1 cellular context compared by ENCODE assay signal in genomic region chr10:101818119-101818957, GRCh38.
TF ChIP-seq lines count a peak whose summit lies in the region.

Gene OGA (minus strand): TSS chr10:101818444. CDS start chr10:101818022, 422 bp downstream.

TF ChIP-seq in HepG2, 621 proteins besides CTCF, POLR2A, EP300 and RAD21 (continued from another document):
- 0 out of 2 replicates have a peak, but pooled peaks have one; percentile 20 for TF ChIP-seq ZNF800 (CRISPR knock-in tag; IDR thresholded peaks at IDR 0.05)
- TF ChIP-seq MBD4 (IDR thresholded peaks at IDR 0.05; ENCODE audit: borderline replicate concordance, low read length) = no peak
- TF ChIP-seq DR1 (CRISPR knock-in tag; IDR thresholded peaks at IDR 0.05) = peak; percentile 79; the same call in 1 of the 2 replicates
- TF ChIP-seq TCF7 (IDR thresholded peaks at IDR 0.05; ENCODE audit: low read depth) = no peak
- no peak; the same call in 1 of the 2 replicates for TF ChIP-seq SOX13 (IDR thresholded peaks at IDR 0.05)
- TF ChIP-seq SOX13 (CRISPR knock-in tag; conservative IDR thresholded peaks at IDR 0.05 in 1 of 2, IDR thresholded peaks at IDR 0.05 in 1 of 2) = 0 out of 4 replicates have a peak, but pooled peaks of 1 of the 2 experiments have one; percentile 3
- 0 out of 2 replicates have a peak, but pooled peaks have one; percentile 28 for TF ChIP-seq ZNF639 (CRISPR knock-in tag; conservative IDR thresholded peaks at IDR 0.05)
- no peak for TF ChIP-seq ZNF496 (CRISPR knock-in tag; IDR thresholded peaks at IDR 0.05; ENCODE audit: insufficient replicate concordance)
- TF ChIP-seq BORCS8-MEF2B (CRISPR knock-in tag; IDR thresholded peaks at IDR 0.05) = 0 out of 2 replicates have a peak, but pooled peaks have one; percentile 62
- TF ChIP-seq ADNP (CRISPR knock-in tag; IDR thresholded peaks at IDR 0.05) = no peak
- peak; percentile 32 for TF ChIP-seq ZNF430 (CRISPR knock-in tag; IDR thresholded peaks at IDR 0.05)
- peak; percentile 50; the same call in 1 of the 2 replicates for TF ChIP-seq IRF9 (CRISPR knock-in tag; IDR thresholded peaks at IDR 0.05; ENCODE audit: borderline replicate concordance)
- TF ChIP-seq SP140L (CRISPR knock-in tag; IDR thresholded peaks at IDR 0.05; ENCODE audit: borderline replicate concordance) = no peak
- TF ChIP-seq ZNF275 (CRISPR knock-in tag; IDR thresholded peaks at IDR 0.05; ENCODE audit: borderline replicate concordance) = peak; percentile 16; the same call in 1 of the 2 replicates
- TF ChIP-seq ZFP41 (CRISPR knock-in tag; IDR thresholded peaks at IDR 0.05; ENCODE audit: borderline replicate concordance) = no peak
- TF ChIP-seq ZNF781 (CRISPR knock-in tag; IDR thresholded peaks at IDR 0.05; ENCODE audit: borderline replicate concordance, not compliant biosample characterization) = peak; percentile 42
- 0 out of 2 replicates have a peak, but pooled peaks have one; percentile 32 for TF ChIP-seq SMAD3 (CRISPR knock-in tag; IDR thresholded peaks at IDR 0.05)
- no peak for TF ChIP-seq ZNF484 (CRISPR knock-in tag; IDR thresholded peaks at IDR 0.05; ENCODE audit: borderline replicate concordance, low read depth)
- TF ChIP-seq DRAP1 (CRISPR knock-in tag; IDR thresholded peaks at IDR 0.05) = peak; percentile 61
- peak; percentile 94 for TF ChIP-seq TAF1 (CRISPR knock-in tag; IDR thresholded peaks at IDR 0.05)
- TF ChIP-seq ZNF546 (CRISPR knock-in tag; conservative IDR thresholded peaks at IDR 0.05) = 0 out of 2 replicates have a peak, but pooled peaks have one; percentile 18
- TF ChIP-seq ZNF777 (CRISPR knock-in tag; IDR thresholded peaks at IDR 0.05) = peak; percentile 44; the same call in 1 of the 2 replicates
- TF ChIP-seq MLX (CRISPR knock-in tag; IDR thresholded peaks at IDR 0.05) = peak; percentile 59; the same call in 1 of the 2 replicates
- TF ChIP-seq ZNF687 (CRISPR knock-in tag; IDR thresholded peaks at IDR 0.05) = peak; percentile 66
- TF ChIP-seq TBX2 (CRISPR knock-in tag; IDR thresholded peaks at IDR 0.05; ENCODE audit: borderline replicate concordance) = peak; percentile 83
- no peak for TF ChIP-seq ZBTB7B (CRISPR knock-in tag; IDR thresholded peaks at IDR 0.05)
- TF ChIP-seq ZNF720 (CRISPR knock-in tag; IDR thresholded peaks at IDR 0.05) = no peak
- TF ChIP-seq HNRNPK (IDR thresholded peaks at IDR 0.05; ENCODE audit: low read depth, low read length, poor library complexity, severe bottlenecking) = peak; percentile 81
- peak; percentile 75; the same call in 1 of the 2 replicates for TF ChIP-seq CHD2 (IDR thresholded peaks at IDR 0.05; ENCODE audit: low read depth, low read length)
- no peak for TF ChIP-seq ARNT2 (CRISPR knock-in tag; IDR thresholded peaks at IDR 0.05; ENCODE audit: low read depth)
- no peak for TF ChIP-seq ZNF7 (CRISPR knock-in tag; IDR thresholded peaks at IDR 0.05)
- TF ChIP-seq NR1H2 (CRISPR knock-in tag; IDR thresholded peaks at IDR 0.05; ENCODE audit: borderline replicate concordance, low read depth) = no peak
- TF ChIP-seq ZNF749 (CRISPR knock-in tag; IDR thresholded peaks at IDR 0.05; ENCODE audit: borderline replicate concordance) = no peak; the same call in 1 of the 2 replicates
- peak; percentile 67; the same call in 1 of the 2 replicates for TF ChIP-seq ZNF264 (CRISPR knock-in tag; IDR thresholded peaks at IDR 0.05)
- no peak for TF ChIP-seq ZNF570 (CRISPR knock-in tag; IDR thresholded peaks at IDR 0.05; ENCODE audit: borderline replicate concordance)
- TF ChIP-seq KLF11 (CRISPR knock-in tag; IDR thresholded peaks at IDR 0.05) = peak; percentile 27; the same call in 1 of the 2 replicates
- peak; percentile 82; the same call in 1 of the 2 replicates for TF ChIP-seq TBX3 (IDR thresholded peaks at IDR 0.05; ENCODE audit: borderline replicate concordance)
- no peak for TF ChIP-seq CSRNP1 (CRISPR knock-in tag; IDR thresholded peaks at IDR 0.05)
- TF ChIP-seq SNRNP70 (IDR thresholded peaks at IDR 0.05; ENCODE audit: low read depth, low read length) = no peak
- no peak for TF ChIP-seq ZBTB3 (CRISPR knock-in tag; IDR thresholded peaks at IDR 0.05; ENCODE audit: borderline replicate concordance, low read depth)
- no peak for TF ChIP-seq SMC3 (IDR thresholded peaks at IDR 0.05; ENCODE audit: low read length)
- TF ChIP-seq RXRA (CRISPR knock-in tag; IDR thresholded peaks at IDR 0.05) = peak; percentile 25
- no peak for TF ChIP-seq MAFK (conservative IDR thresholded peaks at IDR 0.05 in 1 of 2, IDR thresholded peaks at IDR 0.05 in 1 of 2; ENCODE audit: low read length in 2 of 2)
- no peak for TF ChIP-seq CERS6 (CRISPR knock-in tag; IDR thresholded peaks at IDR 0.05)
- peak; percentile 80; the same call in 1 of the 2 replicates for TF ChIP-seq FOXJ3 (CRISPR knock-in tag; IDR thresholded peaks at IDR 0.05; ENCODE audit: borderline replicate concordance)
- peak; percentile 96; the same call in 1 of the 2 replicates for TF ChIP-seq ZNF83 (CRISPR knock-in tag; IDR thresholded peaks at IDR 0.05; ENCODE audit: borderline replicate concordance)
- peak; percentile 64 for TF ChIP-seq AGO2 (optimal IDR thresholded peaks at IDR 0.05; ENCODE audit: low read depth, low read length)
- TF ChIP-seq ATF7 (IDR thresholded peaks at IDR 0.05) = peak; percentile 90
- no peak; the same call in 1 of the 2 replicates for TF ChIP-seq ATF7 (CRISPR knock-in tag; IDR thresholded peaks at IDR 0.05)
- TF ChIP-seq ZBTB1 (CRISPR knock-in tag; IDR thresholded peaks at IDR 0.05; ENCODE audit: borderline replicate concordance) = no peak
